9 cellular contexts compared by ENCODE assay signal in the genomic region with DNA sequence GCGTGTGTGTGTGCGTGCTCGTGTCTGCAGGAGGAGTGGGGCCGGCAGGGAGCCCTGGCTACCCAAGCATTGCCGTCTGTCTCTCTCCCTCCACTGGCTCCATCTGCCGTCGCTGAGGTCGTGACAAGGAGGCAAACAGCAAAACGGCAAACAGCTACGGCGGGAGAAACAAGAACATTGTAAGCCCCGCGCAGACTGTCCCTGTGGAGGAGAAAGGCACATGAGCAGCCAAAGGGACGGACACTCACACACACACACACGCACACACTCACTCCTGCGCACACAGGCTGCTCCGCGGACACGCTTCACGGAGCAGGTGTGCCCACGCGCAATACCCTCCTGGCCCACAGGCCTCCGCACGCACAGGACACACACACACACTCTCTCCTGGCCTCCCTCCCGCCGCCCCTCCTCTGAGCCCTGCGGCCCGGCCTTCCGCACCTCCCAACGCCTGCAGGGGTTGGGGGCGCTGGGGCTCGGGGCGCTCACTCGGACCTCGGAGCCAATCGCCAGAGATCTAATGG. TPM values are rescaled to one million over a fixed set of nuclear protein-coding genes. Genes with fewer than 3 reads are reported as not detected.
DNase-seq lines count a peak whose midpoint lies in the region; ATAC-seq, FAIRE-seq and TF ChIP-seq lines count a peak whose summit lies in the region.
"Had no signal": no experiment of that assay in that cellular context is flagged by ENCODE, and none has a peak within 500 bp of the region (broad histone marks: within the 10 kb centered on the region; RNA-seq: fewer than 3 reads in every experiment).

No MANE protein-coding gene starts in this region.

- H3K4ac ChIP-seq in H1 (replicated peaks; ENCODE audit: insufficient read length, low read depth, low read length), result peak overlapping the region; percentile 82

- no peak overlapping the region for H3K14ac ChIP-seq in H1 (ENCODE audit: insufficient read length)

- no peak overlapping the region for H3K56ac ChIP-seq in H1 (replicated peaks; ENCODE audit: insufficient read length, low read depth, low read length)

- H3K27me3 ChIP-seq in H1 (replicated peaks in 1 of 4; ENCODE audit: control insufficient read depth in 3 of 4, extremely low read depth in 1 of 4, insufficient read depth in 3 of 4, low read length in 3 of 4), result peaks cover 65 to 90% (median 81%) of the 10 kb centered on the region in 4 experiments

- H3K79me2 ChIP-seq in H1 (ENCODE audit: control insufficient read depth in 1 of 2, insufficient read depth in 2 of 2, low read length in 2 of 2), result no peaks in the 10 kb centered on the region

- H3K4me1 Mint-ChIP-seq in natural killer cell treated with Interleukin-12 subunit alpha and Interleukin-12 subunit beta and Interleukin-15 and Interleukin-18, amount 100 ng/mL, for 72 hours (ENCODE audit: low read depth in 2 of 2), result peaks cover 16 to 17% of the 10 kb centered on the region in 2 donors
- H3K4me1 Mint-ChIP-seq in Calu3 (ENCODE audit: low read depth, unreplicated experiment), result no peaks in the 10 kb centered on the region

- peaks cover 9 to 17% of the 10 kb centered on the region in 2 donors for H3K27me3 Mint-ChIP-seq in natural killer cell treated with Interleukin-12 subunit alpha and Interleukin-12 subunit beta and Interleukin-15 and Interleukin-18, amount 100 ng/mL, for 72 hours
- H3K27me3 Mint-ChIP-seq in Calu3 (ENCODE audit: unreplicated experiment), result no peaks in the 10 kb centered on the region

- TF ChIP-seq EP300 in H1 (IDR thresholded peaks at IDR 0.05; ENCODE audit: borderline replicate concordance in 1 of 2, low read depth in 2 of 2, low read length in 2 of 2), result no peak

- CTCF ChIA-PET in H1 (lab: Charles Lee; ENCODE audit: partially characterized antibody) (interaction anchor here (0.8 to 2.1 kb wide), 6 partner anchors 8 to 202 kb away, joined by 3 to 11 read pairs (median 4); no protein-coding TSS in a partner anchor), Calu3 (lab: Charles Lee) (interaction anchor here (0.5 kb wide), 1 partner anchor 584 kb away, joined by 4 read pairs; no protein-coding TSS in a partner anchor)

- WGBS in H1 (ENCODE audit: extremely low coverage in 1 of 2, insufficient coverage in 1 of 2, insufficient read length in 1 of 2, insufficient replicate concordance in 2 of 2, low coverage in 1 of 2, low lambda C conversion rate in 2 of 2, missing lambda C conversion rate in 1 of 2), 2 experiments, result 5% methylated on average over 30 of the region's 36 CpGs; no CpG with 5 or more reads in 1 of the 2 experiments

- FAIRE-seq in H1 (lab: Jason Lieb, UNC), result no peak
- FAIRE-seq: endometrium had no signal

- H3K9me3 ChIP-seq in H1 (ENCODE audit: insufficient read depth in 2 of 2, low read depth in 1 of 2, low read length in 1 of 2), result no peaks in the 10 kb centered on the region

- peaks cover 0 to 30% (median 8%) of the 10 kb centered on the region in 4 experiments; a peak in 6 of 7 replicates for H3K4me1 ChIP-seq in H1 (replicated peaks in 1 of 4; ENCODE audit: control insufficient read depth in 3 of 4, insufficient read depth in 4 of 4, low read length in 3 of 4)

- intact Hi-C loops in Calu3 (cut with micrococcal nuclease; ENCODE audit: unreplicated experiment), result no loop called here

- TF ChIP-seq RAD21 in H1 (IDR thresholded peaks at IDR 0.05 in 1 of 2, conservative IDR thresholded peaks at IDR 0.05 in 1 of 2; ENCODE audit: low read depth in 2 of 2, low read length in 2 of 2), result no peak

- H2BK15ac ChIP-seq in H1 (ENCODE audit: low read length), result peak overlapping the region; percentile 100

- no peak overlapping the region for H3K27ac Mint-ChIP-seq in natural killer cell treated with Interleukin-12 subunit alpha and Interleukin-12 subunit beta and Interleukin-15 and Interleukin-18, amount 100 ng/mL, for 72 hours
- no peak overlapping the region for H3K27ac Mint-ChIP-seq in Calu3 (ENCODE audit: unreplicated experiment)

- no peak overlapping the region for H3K23ac ChIP-seq in H1 (ENCODE audit: insufficient read length)

- no peaks in the 10 kb centered on the region for H3K9me3 Mint-ChIP-seq in natural killer cell treated with Interleukin-12 subunit alpha and Interleukin-12 subunit beta and Interleukin-15 and Interleukin-18, amount 100 ng/mL, for 72 hours
- H3K9me3 Mint-ChIP-seq in Calu3 (ENCODE audit: low read depth, unreplicated experiment), result no peaks in the 10 kb centered on the region

- no TSS peak for BruUV-seq in Calu3 (replicated peaks; lab: Mats Ljungman, UMichigan)

- H2BK5ac ChIP-seq in H1 (ENCODE audit: low read depth, low read length), result peak overlapping the region; percentile 97; the same call in 1 of the 2 replicates

- peak overlapping the region; percentile 86; the same call in 1 of the 2 replicates for H2AFZ ChIP-seq in H1 (ENCODE audit: low read length)

- H3K4me3 ChIP-seq in AG09309 (ENCODE audit: control insufficient read depth, low read depth, low read length) (peak overlapping the region; percentile 44), H1 (ENCODE audit: extremely low read depth in 1 of 4, insufficient read depth in 2 of 4, low read depth in 3 of 4, low read length in 4 of 4) (peak overlapping the region; percentile 42 to 77 (median 52))

- ATAC-seq in GM18909 (IDR thresholded peaks at IDR 0.05; ENCODE audit: poor library complexity, unreplicated experiment) (peak; percentile 44), GM19463 (IDR thresholded peaks at IDR 0.05; ENCODE audit: unreplicated experiment) (no peak)
- ATAC-seq in natural killer cell treated with Interleukin-12 subunit alpha and Interleukin-12 subunit beta and Interleukin-15 and Interleukin-18, amount 100 ng/mL, for 72 hours, result peak; percentile 17 to 48

- H4K8ac ChIP-seq in H1 (ENCODE audit: extremely low read depth, insufficient read depth, low read length), result no peak overlapping the region; the same call in 1 of the 2 replicates

- no peaks in the 10 kb centered on the region for H3K36me3 ChIP-seq in H1 (ENCODE audit: control insufficient read depth in 2 of 4, insufficient read depth in 4 of 4, low read length in 3 of 4)

- peaks cover 14% of the 10 kb centered on the region; the same call in 1 of the 2 replicates for H3K23me2 ChIP-seq in H1 (ENCODE audit: low read depth, low read length)

- DNase-seq in AG09309 (ENCODE audit: low read depth) (no peak), NCI-H748 (lab: John Stamatoyannopoulos, UW; ENCODE audit: unreplicated experiment) (peak; percentile 74), H1 (ENCODE audit: low read depth in 1 of 2, low spot score in 2 of 2) (peak in 1 of 2 experiments; percentile 67), Calu3 (no peak), hippocampal formation (lab: John Stamatoyannopoulos, UW) (no peak)
- DNase-seq in natural killer cell treated with Interleukin-12 subunit alpha and Interleukin-12 subunit beta and Interleukin-15 and Interleukin-18, amount 100 ng/mL, for 72 hours (ENCODE audit: low spot score), result no peak

- no peak overlapping the region; a peak in 1 of 7 replicates for H3K9ac ChIP-seq in H1 (replicated peaks in 1 of 4; ENCODE audit: extremely low read depth in 1 of 4, low read depth in 3 of 4, low read length in 3 of 4)

- POLR2A ChIA-PET in H1 (lab: Charles Lee; ENCODE audit: partially characterized antibody), result interaction anchor here (1.0 to 3.1 kb wide), 4 partner anchors 20 to 118 kb away, joined by 4 to 10 read pairs (median 4); a partner anchor contains a TSS

- H3K79me1 ChIP-seq in H1 (ENCODE audit: low read depth, low read length), result no peaks in the 10 kb centered on the region

- no peak for TF ChIP-seq POLR2A in H1 (IDR thresholded peaks at IDR 0.05; ENCODE audit: control extremely low read depth in 1 of 2, low read depth in 2 of 2, low read length in 2 of 2)

- peak overlapping the region; percentile 72; the same call in 1 of the 2 replicates for H2BK20ac ChIP-seq in H1 (ENCODE audit: low read length)

- H3K27ac ChIP-seq in H1 (ENCODE audit: low read depth, low read length), result no peak overlapping the region

- peak overlapping the region; percentile 36; the same call in 1 of the 2 replicates for H3K18ac ChIP-seq in H1 (ENCODE audit: extremely low read depth, low read length)

- no peak overlapping the region for H4K5ac ChIP-seq in H1 (ENCODE audit: insufficient read length, low read depth, low read length)

- H3K36me3 Mint-ChIP-seq in natural killer cell treated with Interleukin-12 subunit alpha and Interleukin-12 subunit beta and Interleukin-15 and Interleukin-18, amount 100 ng/mL, for 72 hours, result no peaks in the 10 kb centered on the region
- H3K36me3 Mint-ChIP-seq in Calu3 (ENCODE audit: insufficient read depth, unreplicated experiment), result no peaks in the 10 kb centered on the region

- no peak overlapping the region for H3K4me3 Mint-ChIP-seq in natural killer cell treated with Interleukin-12 subunit alpha and Interleukin-12 subunit beta and Interleukin-15 and Interleukin-18, amount 100 ng/mL, for 72 hours
- H3K4me3 Mint-ChIP-seq in Calu3 (ENCODE audit: low read depth, unreplicated experiment), result no peak overlapping the region

- H2BK120ac ChIP-seq in H1 (replicated peaks; ENCODE audit: low read depth, low read length), result peak overlapping the region; percentile 25

- peak overlapping the region; percentile 96 to 98 for H3K4me2 ChIP-seq in H1 (ENCODE audit: insufficient read depth in 1 of 2, low read depth in 2 of 2, low read length in 2 of 2)

- TF ChIP-seq CTCF in AG09309 (IDR thresholded peaks at IDR 0.05; ENCODE audit: control insufficient read depth, insufficient read depth, low read depth, low read length, missing control alignments) (no peak), H1 (IDR thresholded peaks at IDR 0.05; ENCODE audit: control extremely low read depth in 1 of 3, insufficient read depth in 1 of 3, low read depth in 1 of 3, low read length in 3 of 3) (no peak), Calu3 (IDR thresholded peaks at IDR 0.05; ENCODE audit: unreplicated experiment) (no peak)

- H4K91ac ChIP-seq in H1 (replicated peaks; ENCODE audit: insufficient read length, low read length), result peak overlapping the region; percentile 61

- peaks cover 0 to 3% of the 10 kb centered on the region in 2 experiments for H4K20me1 ChIP-seq in H1 (replicated peaks in 1 of 2; ENCODE audit: control insufficient read depth in 1 of 2, insufficient read depth in 2 of 2, low read length in 2 of 2)

- H2BK12ac ChIP-seq in H1 (ENCODE audit: low read depth, low read length), result peak overlapping the region; percentile 100

- peak overlapping the region; percentile 66; the same call in 1 of the 2 replicates for H2AK5ac ChIP-seq in H1 (ENCODE audit: low read depth, low read length)

RNA-seq across cellular contexts. Expression of a gene that starts 0.9 kb away (rescaled TPM):
- not detected in 2 replicates for total RNA-seq in H1 (2021; fragmentation: NEBNext Ultra II Directional; extraction: Animal tissue kit (Norgen Biotek cat#: 25700))
- polyA plus RNA-seq in H1 (2011; rRNA removed), result not detected in 2 replicates
- not detected for polyA plus RNA-seq in H1 (2011; cell fraction: cytosol; rRNA removed)
- not detected for polyA plus RNA-seq in H1 (2011; cell fraction: nucleus; rRNA removed)
- not detected in 4 replicates for polyA plus RNA-seq in H1 (2012, experiment 1 of 2)
- not detected for polyA plus RNA-seq in H1 (2012, experiment 2 of 2)
- not detected for polyA plus RNA-seq in H1 (2013, experiment 1 of 2)
- polyA plus RNA-seq in H1 (2013, experiment 2 of 2), result not detected
- polyA minus RNA-seq in H1 (2011; rRNA and poly(A)+ RNA removed), result not detected in 2 replicates
- polyA minus RNA-seq in H1 (2011; cell fraction: cytosol; rRNA and poly(A)+ RNA removed), result not detected
- not detected for polyA minus RNA-seq in H1 (2011; cell fraction: nucleus; rRNA and poly(A)+ RNA removed)
- total RNA-seq in natural killer cell treated with Interleukin-12 subunit alpha and Interleukin-12 subunit beta and Interleukin-15 and Interleukin-18, amount 100 ng/mL, for 72 hours, result not detected
- total RNA-seq in Calu3 (2022), result not detected in 2 replicates

RNA-seq across cellular contexts. Expression of a gene that starts 23.6 kb away (rescaled TPM):
- 18.7 and 20.3 TPM in 2 replicates for total RNA-seq in H1 (2021; fragmentation: NEBNext Ultra II Directional; extraction: Animal tissue kit (Norgen Biotek cat#: 25700))
- 35.3 and 39.3 TPM in 2 replicates for polyA plus RNA-seq in H1 (2011; rRNA removed)
- polyA plus RNA-seq in H1 (2011; cell fraction: cytosol; rRNA removed), result 32.3 TPM
- polyA plus RNA-seq in H1 (2011; cell fraction: nucleus; rRNA removed), result 65.4 TPM
- polyA plus RNA-seq in H1 (2012, experiment 1 of 2), result 18.8 to 23.4 TPM (median 21.7 TPM) in 4 replicates
- polyA plus RNA-seq in H1 (2012, experiment 2 of 2), result 17.8 TPM
- 12.3 TPM for polyA plus RNA-seq in H1 (2013, experiment 1 of 2)
- 10.1 TPM for polyA plus RNA-seq in H1 (2013, experiment 2 of 2)
- 33.5 and 37.1 TPM in 2 replicates for polyA minus RNA-seq in H1 (2011; rRNA and poly(A)+ RNA removed)
- polyA minus RNA-seq in H1 (2011; cell fraction: cytosol; rRNA and poly(A)+ RNA removed), result 9.6 TPM
- polyA minus RNA-seq in H1 (2011; cell fraction: nucleus; rRNA and poly(A)+ RNA removed), result 28.7 TPM
- 10 to 100 TPM; 39.0 to 79.8 TPM for total RNA-seq in natural killer cell treated with Interleukin-12 subunit alpha and Interleukin-12 subunit beta and Interleukin-15 and Interleukin-18, amount 100 ng/mL, for 72 hours
- 42.1 and 44.4 TPM in 2 replicates for total RNA-seq in Calu3 (2022)
